ENCODE assay signal across 16 cellular contexts in the genomic region with DNA sequence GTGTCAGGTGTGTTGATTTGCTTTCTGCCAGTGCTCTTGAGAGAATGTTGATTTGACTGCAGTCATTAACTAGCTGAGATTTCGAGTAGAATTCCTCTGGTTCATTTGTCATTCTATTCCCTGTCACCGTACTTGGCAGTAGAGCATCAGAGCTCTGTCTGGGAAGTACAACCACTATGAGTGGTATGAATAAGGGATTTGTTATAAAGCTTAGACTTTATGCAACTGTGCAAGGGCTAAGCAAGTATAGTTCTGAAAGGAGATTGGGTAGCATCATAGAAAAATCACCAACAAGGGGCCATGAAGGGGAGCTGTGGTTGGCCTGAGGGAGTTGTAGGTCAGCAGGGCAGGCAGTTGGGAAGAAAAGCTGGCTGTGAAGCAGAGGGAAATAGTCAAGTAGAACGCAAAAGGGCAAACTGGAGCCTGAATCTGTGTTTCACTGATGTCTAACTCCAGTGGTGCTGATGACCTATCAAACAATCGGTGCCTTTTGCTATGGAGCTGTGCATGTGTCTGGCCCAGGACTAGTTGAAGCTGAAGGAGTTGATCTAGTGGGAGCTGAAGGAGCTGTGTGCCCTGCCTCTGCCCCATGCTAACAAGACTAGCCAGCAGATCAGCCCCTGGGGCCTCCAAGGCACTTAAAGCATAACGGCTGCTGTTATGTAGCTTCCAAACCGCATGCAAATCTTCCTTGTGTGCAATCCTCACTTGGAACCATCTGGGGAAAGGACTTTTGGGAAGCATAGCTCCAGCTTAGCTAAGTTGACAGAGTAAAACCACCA.
A peak's percentile ranks its signal among the peaks of the same experiment; 100 is the strongest.
DNase-seq lines count a peak whose midpoint lies in the region; ATAC-seq and TF ChIP-seq lines count a peak whose summit lies in the region.
"Had no signal": no experiment of that assay in that cellular context is flagged by ENCODE, and none has a peak within 500 bp of the region (broad histone marks: within the 10 kb centered on the region; RNA-seq: fewer than 3 reads in every experiment).

No MANE protein-coding gene starts in this region.

- H3K27ac Mint-ChIP-seq in endodermal cell: peak overlapping the region; percentile 6

- peak overlapping the region; percentile 29 for H3K27ac ChIP-seq in endodermal cell (ENCODE audit: low read depth, low read length)
- H3K27ac ChIP-seq: foreskin keratinocyte, vagina had no signal

- no peak overlapping the region for H3K9ac ChIP-seq in endodermal cell (ENCODE audit: extremely low read depth, low read length, poor library complexity, severe bottlenecking)

- no peaks in the 10 kb centered on the region for H3K36me3 Mint-ChIP-seq in endodermal cell (ENCODE audit: low read depth)

- no peaks in the 10 kb centered on the region for H3K9me3 Mint-ChIP-seq in endodermal cell

- no peaks in the 10 kb centered on the region for H3K9me3 ChIP-seq in endodermal cell (ENCODE audit: control insufficient read depth, low read length)
- H3K9me3 ChIP-seq: BE2C, vagina had no signal

- no peaks in the 10 kb centered on the region for H3K36me3 ChIP-seq in endodermal cell (ENCODE audit: control insufficient read depth, insufficient read depth, low read length)
- H3K36me3 ChIP-seq: BE2C, vagina had no signal

- H3K4me3 ChIP-seq in HFF-Myc (replicated peaks; ENCODE audit: low read depth, low read length): no peak overlapping the region
- no peak overlapping the region for H3K4me3 ChIP-seq in endodermal cell (ENCODE audit: low read length)
- H3K4me3 ChIP-seq: vagina had no signal

- DNase-seq in AG08395 (ENCODE audit: low spot score): peak; percentile 68
- peak; percentile 20 for DNase-seq in HFF-Myc (ENCODE audit: extremely low read depth, low read depth)
- DNase-seq in endodermal cell: peak; percentile 57
- DNase-seq in midbrain (lab: John Stamatoyannopoulos, UW): peak; percentile 6
- no peak for DNase-seq in AG08396 (ENCODE audit: low spot score)
- no peak for DNase-seq in activated CD8-positive, alpha-beta memory T cell treated with anti-CD3 and anti-CD28 coated beads, Interleukin-2, amount 50 U/mL, for 4 hours
- no peak for DNase-seq in NCI-H2171 treated with DMSO at 0.1 percent for 48 hours (lab: John Stamatoyannopoulos, UW)
- DNase-seq: activated CD4-positive, alpha-beta T cell treated with anti-CD3 and anti-CD28 coated beads for 48 hours; activated effector memory CD4-positive, alpha-beta T cell treated with anti-CD3 and anti-CD28 coated beads, Interleukin-2, amount 50 U/mL, for 16 hours; BE2C; DND-41; foreskin keratinocyte; KBM-7; kidney glomerular epithelial cell had no signal

- TF ChIP-seq CTCF in HFF-Myc (IDR thresholded peaks at IDR 0.05; ENCODE audit: low read depth, low read length, missing control alignments) (no peak), endodermal cell (conservative IDR thresholded peaks at IDR 0.05) (no peak)

- no peak for ATAC-seq in HG02571 (IDR thresholded peaks at IDR 0.05; ENCODE audit: unreplicated experiment)
- ATAC-seq: foreskin keratinocyte had no signal

- H3K4me1 Mint-ChIP-seq in endodermal cell: peaks cover 54% of the 10 kb centered on the region

- WGBS in endodermal cell (ENCODE audit: insufficient coverage in 1 of 2, insufficient read length in 1 of 2), 2 experiments: 89 to 94% methylated on average over 6 of the region's 6 CpGs

- no peaks in the 10 kb centered on the region for H3K27me3 Mint-ChIP-seq in endodermal cell (ENCODE audit: insufficient read depth)

- no peak overlapping the region for H3K4me3 Mint-ChIP-seq in endodermal cell

- peaks cover 23% of the 10 kb centered on the region for H3K4me1 ChIP-seq in endodermal cell (ENCODE audit: control insufficient read depth, insufficient read depth, low read length)
- H3K4me1 ChIP-seq: BE2C, foreskin keratinocyte, vagina had no signal

- no peaks in the 10 kb centered on the region for H3K27me3 ChIP-seq in endodermal cell (ENCODE audit: control insufficient read depth, insufficient read depth, low read length, poor library complexity, severe bottlenecking)
- H3K27me3 ChIP-seq: BE2C, foreskin keratinocyte, vagina had no signal

Comparison
In these comparisons a context has a peak if more than half of its experiments do, and no peak if none do; other contexts are left out.
1. DNase-seq: peak in AG08395 (single experiment), HFF-Myc (single experiment), endodermal cell (single experiment) and midbrain (single experiment); none in AG08396 (single experiment), activated CD8-positive, alpha-beta memory T cell treated with anti-CD3 and anti-CD28 coated beads, Interleukin-2, amount 50 U/mL, for 4 hours (single experiment) and NCI-H2171 treated with DMSO at 0.1 percent for 48 hours (single experiment).